In genomic region chr22:26585104-26585790, GRCh38 we compare ENCODE assay signal across 12 cellular contexts. TPM values are rescaled to one million over a fixed set of nuclear protein-coding genes. Genes with fewer than 3 reads are reported as not detected.
A peak's percentile ranks its signal among the peaks of the same experiment; 100 is the strongest.
DNase-seq lines count a peak whose midpoint lies in the region; ATAC-seq and TF ChIP-seq lines count a peak whose summit lies in the region.
"Had no signal": no experiment of that assay in that cellular context is flagged by ENCODE, and none has a peak within 500 bp of the region (broad histone marks: within the 10 kb centered on the region; RNA-seq: fewer than 3 reads in every experiment).

No MANE protein-coding gene starts in this region.

- no peaks in the 10 kb centered on the region for H3K36me3 ChIP-seq in fibroblast of lung (ENCODE audit: control insufficient read depth, insufficient read depth, low read length)
- H3K36me3 ChIP-seq: HAP-1 had no signal

- H2AFZ ChIP-seq in fibroblast of lung (ENCODE audit: low read length), result no peak overlapping the region

- no peaks in the 10 kb centered on the region for H3K9me3 ChIP-seq in fibroblast of lung (ENCODE audit: control insufficient read depth, insufficient read depth, low read depth, low read length)

- peaks cover 15% of the 10 kb centered on the region for H3K4me1 ChIP-seq in fibroblast of lung (ENCODE audit: control insufficient read depth, extremely low read depth, insufficient read depth, low read length)

- H3K27ac ChIP-seq in fibroblast of lung (ENCODE audit: insufficient read depth, low read length), result no peak overlapping the region

- TF ChIP-seq CTCF in fibroblast of lung (conservative IDR thresholded peaks at IDR 0.05 in 1 of 2, IDR thresholded peaks at IDR 0.05 in 1 of 2; ENCODE audit: low read depth in 1 of 2, low read length in 2 of 2) (peak in 1 of 2 donors; percentile 29), retinal pigment epithelial cell (conservative IDR thresholded peaks at IDR 0.05; ENCODE audit: low read depth, low read length) (peak; percentile 42)

- H3K79me2 ChIP-seq in fibroblast of lung (ENCODE audit: control insufficient read depth, insufficient read depth, low read length), result peaks cover 17% of the 10 kb centered on the region

- H3K27me3 ChIP-seq in fibroblast of lung (ENCODE audit: control insufficient read depth, insufficient read depth, low read length), result no peaks in the 10 kb centered on the region

- DNase-seq in EL, result peak; percentile 98
- DNase-seq in RKO (ENCODE audit: low spot score), result peak; percentile 32
- peak; percentile 80 to 84 for DNase-seq in fibroblast of lung (ENCODE audit: low read depth in 2 of 2)
- DNase-seq in retinal pigment epithelial cell (ENCODE audit: low read depth), result peak; percentile 69
- DNase-seq in NCI-H774 (lab: John Stamatoyannopoulos, UW), result no peak
- no peak for DNase-seq in activated CD4-positive, alpha-beta T cell treated with anti-CD3 and anti-CD28 coated beads for 48 hours
- DNase-seq in effector CD4-positive, alpha-beta T cell, result no peak
- DNase-seq: activated B cell treated with CpG ODN at 0.5 μM for 24 hours had no signal

- no peak overlapping the region for H3K4me3 ChIP-seq in fibroblast of lung (replicated peaks in 1 of 4; ENCODE audit: control extremely low read depth in 1 of 4, insufficient read depth in 1 of 4, low read depth in 3 of 4, low read length in 4 of 4)
- no peak overlapping the region for H3K4me3 ChIP-seq in retinal pigment epithelial cell (ENCODE audit: low read length)
- H3K4me3 ChIP-seq: HAP-1 had no signal

- no peak overlapping the region for H3K9ac ChIP-seq in fibroblast of lung (ENCODE audit: insufficient read depth, low read length)

- no peaks in the 10 kb centered on the region for H4K20me1 ChIP-seq in fibroblast of lung (ENCODE audit: control insufficient read depth, extremely low read depth, insufficient read depth, low read length)

- no peak for ATAC-seq in GM21515 (IDR thresholded peaks at IDR 0.05; ENCODE audit: unreplicated experiment)

- H3K4me2 ChIP-seq in fibroblast of lung (ENCODE audit: extremely low read depth, insufficient read depth, low read length), result no peak overlapping the region

RNA-seq across cellular contexts. Expression of gene TPST2, which starts 4.7 kb away (rescaled TPM):
- total RNA-seq in fibroblast of lung, result 17.7 and 35.0 TPM in 2 replicates
- 26.1 and 32.5 TPM in 2 replicates for polyA plus RNA-seq in fibroblast of lung
- 22.2 and 24.2 TPM in 2 replicates for polyA plus RNA-seq in fibroblast of lung (2012)
- 51.5 and 51.6 TPM in 2 replicates for polyA minus RNA-seq in fibroblast of lung (ENCODE audit: low replicate concordance)

RNA-seq across cellular contexts. Expression of gene CRYBB1, which starts 32.6 kb away (rescaled TPM):
- not detected in 2 replicates for total RNA-seq in fibroblast of lung
- not detected in 2 replicates for polyA plus RNA-seq in fibroblast of lung
- polyA plus RNA-seq in fibroblast of lung (2012), result not detected in 2 replicates
- not detected in 2 replicates for polyA minus RNA-seq in fibroblast of lung (ENCODE audit: low replicate concordance)
- total RNA-seq: activated B cell treated with CpG ODN at 0.5 μM for 24 hours had no signal

RNA-seq across cellular contexts. Expression of gene CRYBA4, which starts 36.5 kb away (rescaled TPM):
- total RNA-seq in fibroblast of lung, result not detected in 2 replicates
- polyA plus RNA-seq in fibroblast of lung, result not detected in 2 replicates
- not detected in 2 replicates for polyA plus RNA-seq in fibroblast of lung (2012)
- not detected in 2 replicates for polyA minus RNA-seq in fibroblast of lung (ENCODE audit: low replicate concordance)
- total RNA-seq: activated B cell treated with CpG ODN at 0.5 μM for 24 hours, lower leg skin, urinary bladder had no signal
- polyA plus RNA-seq: urinary bladder had no signal

Comparison
In these comparisons a context has a peak if more than half of its experiments do, and no peak if none do; other contexts are left out.
1. DNase-seq: peak in EL (single experiment), RKO (single experiment), fibroblast of lung (2 of 2) and retinal pigment epithelial cell (single experiment); none in NCI-H774 (single experiment), activated CD4-positive, alpha-beta T cell treated with anti-CD3 and anti-CD28 coated beads for 48 hours (single experiment) and effector CD4-positive, alpha-beta T cell (single experiment).